1 cellular context compared by ENCODE assay signal in genomic region chr3:101829066-101829830, GRCh38.
A peak's percentile ranks its signal among the peaks of the same experiment; 100 is the strongest.
TF ChIP-seq lines count a peak whose summit lies in the region.

No MANE protein-coding gene starts in this region.

TF ChIP-seq in GM12878, 131 proteins besides CTCF, POLR2A, EP300 and RAD21 (continued from another document and continues in another):
- TF ChIP-seq ZBTB40 (IDR thresholded peaks at IDR 0.05; ENCODE audit: borderline replicate concordance), result no peak
- no peak for TF ChIP-seq SIX5 (IDR thresholded peaks at IDR 0.05; ENCODE audit: low read depth, low read length, severe bottlenecking)
- TF ChIP-seq MTA2 (IDR thresholded peaks at IDR 0.05; ENCODE audit: low read depth), result 0 out of 2 replicates have a peak, but pooled peaks have one; percentile 3
- peak; percentile 60; the same call in 1 of the 2 replicates for TF ChIP-seq MLLT1 (IDR thresholded peaks at IDR 0.05)
- TF ChIP-seq REST (IDR thresholded peaks at IDR 0.05; ENCODE audit: low read depth, low read length), result no peak
- peak; percentile 43; the same call in 1 of the 2 replicates for TF ChIP-seq TBL1XR1 (IDR thresholded peaks at IDR 0.05; ENCODE audit: low read depth, low read length)
- TF ChIP-seq TCF12 (IDR thresholded peaks at IDR 0.05; ENCODE audit: low read depth, low read length), result 0 out of 2 replicates have a peak, but pooled peaks have one; percentile 7
- TF ChIP-seq EGR1 (IDR thresholded peaks at IDR 0.05; ENCODE audit: borderline replicate concordance in 1 of 2, low read depth in 2 of 2, low read length in 2 of 2), result no peak
- TF ChIP-seq NR2F1 (conservative IDR thresholded peaks at IDR 0.05), result peak; percentile 62; the same call in 1 of the 2 replicates
- TF ChIP-seq BCL11A (IDR thresholded peaks at IDR 0.05; ENCODE audit: low read depth, low read length), result no peak
- TF ChIP-seq CHD1 (IDR thresholded peaks at IDR 0.05; ENCODE audit: low read depth, low read length), result no peak
- TF ChIP-seq NR2C2 (IDR thresholded peaks at IDR 0.05; ENCODE audit: borderline replicate concordance, control insufficient read depth, insufficient read length, low read depth), result no peak
- peak; percentile 95 for TF ChIP-seq CREB1 (IDR thresholded peaks at IDR 0.05; ENCODE audit: low read depth)
- TF ChIP-seq ZNF592 (IDR thresholded peaks at IDR 0.05), result no peak
- no peak for TF ChIP-seq PBX3 (IDR thresholded peaks at IDR 0.05; ENCODE audit: insufficient replicate concordance, low read depth, low read length)
- no peak for TF ChIP-seq ZNF384 (IDR thresholded peaks at IDR 0.05; ENCODE audit: borderline replicate concordance, low read depth, low read length)
- 0 out of 2 replicates have a peak, but pooled peaks have one; percentile 18 for TF ChIP-seq MAX (IDR thresholded peaks at IDR 0.05; ENCODE audit: low read depth, low read length)
- TF ChIP-seq RUNX3 (IDR thresholded peaks at IDR 0.05; ENCODE audit: low read length), result peak; percentile 58; the same call in 1 of the 2 replicates
- TF ChIP-seq NRF1 (conservative IDR thresholded peaks at IDR 0.05; ENCODE audit: low read depth, low read length), result no peak
- no peak for TF ChIP-seq USF1 (IDR thresholded peaks at IDR 0.05; ENCODE audit: borderline replicate concordance, extremely low read length, insufficient read depth, low read depth, low read length)
- 0 out of 2 replicates have a peak, but pooled peaks have one; percentile 30 for TF ChIP-seq ZBED1 (IDR thresholded peaks at IDR 0.05; ENCODE audit: borderline replicate concordance)
- TF ChIP-seq ELK1 (IDR thresholded peaks at IDR 0.05; ENCODE audit: low read depth, low read length), result no peak
- TF ChIP-seq TCF7 (IDR thresholded peaks at IDR 0.05; ENCODE audit: borderline replicate concordance), result no peak
- TF ChIP-seq CUX1 (IDR thresholded peaks at IDR 0.05; ENCODE audit: insufficient replicate concordance, low read depth, low read length), result no peak
- TF ChIP-seq SUZ12 (IDR thresholded peaks at IDR 0.05; ENCODE audit: unreplicated experiment), result no peak
- no peak for TF ChIP-seq EZH2 (IDR thresholded peaks at IDR 0.05; ENCODE audit: borderline replicate concordance, control insufficient read depth, low read depth, low read length)
